ENCODE assay signal across 29 cellular contexts in the genomic region with DNA sequence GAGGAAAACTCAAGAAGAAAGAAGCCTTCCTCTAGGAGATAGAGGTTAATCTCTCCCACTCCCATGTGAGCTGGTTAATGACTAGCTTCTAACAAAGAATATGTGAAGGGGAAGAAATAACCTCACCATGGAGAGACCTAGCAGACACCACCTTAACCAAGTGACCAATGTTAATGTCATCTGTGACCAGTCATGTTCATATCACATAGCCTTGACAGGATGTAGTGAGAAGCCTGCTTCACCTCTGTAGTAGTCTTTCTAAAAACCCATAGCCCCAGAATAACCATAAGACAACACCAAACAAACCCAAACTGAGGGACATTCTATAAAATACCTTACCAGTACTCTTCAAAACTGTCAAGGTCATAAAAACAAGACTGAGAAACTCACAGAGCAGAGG. TPM values are rescaled to one million over a fixed set of nuclear protein-coding genes. Genes with fewer than 3 reads are reported as not detected.
DNase-seq lines count a peak whose midpoint lies in the region; ATAC-seq and TF ChIP-seq lines count a peak whose summit lies in the region.
"Had no signal": no experiment of that assay in that cellular context is flagged by ENCODE, and none has a peak within 500 bp of the region (broad histone marks: within the 10 kb centered on the region; RNA-seq: fewer than 3 reads in every experiment).

No MANE protein-coding gene starts in this region.

- H4K12ac ChIP-seq in trophoblast cell (ENCODE audit: low read depth, low read length): no peak overlapping the region

- no peaks in the 10 kb centered on the region for H3K4me1 Mint-ChIP-seq in activated T-helper 17 cell treated with anti-CD3 and anti-CD28 coated beads, Interleukin-2, amount 50 U/mL, for 72 hours

- no peak overlapping the region for H3K23ac ChIP-seq in trophoblast cell (ENCODE audit: low read length)

- DNase-seq in NCI-H2171 (lab: John Stamatoyannopoulos, UW): no peak
- DNase-seq in trophoblast cell: no peak
- DNase-seq in caudate nucleus (lab: John Stamatoyannopoulos, UW): no peak
- DNase-seq in NCI-H1436 treated with DMSO at 0.1 percent for 48 hours (lab: John Stamatoyannopoulos, UW): no peak
- DNase-seq: activated naive CD4-positive, alpha-beta T cell treated with anti-CD3 and anti-CD28 coated beads, Interleukin-2, amount 10 ng/mL, durations not matched to agents 7 days and 5 days; activated T-cell treated with anti-CD3 and anti-CD28 coated beads, Interleukin-2, amount 50 U/mL, for 24 hours; Caco-2; DND-41; effector memory CD8-positive, alpha-beta T cell; NCI-H1092 treated with DMSO at 0.1 percent for 48 hours; NCI-H2081; occipital lobe; spleen; stimulated activated CD4-positive, alpha-beta T cell treated with anti-CD3 and anti-CD28 coated beads, Interleukin-4, amount 100 ng/mL, for 24 hours; T-helper 9 cell had no signal

- H2AFZ ChIP-seq in trophoblast cell (ENCODE audit: insufficient read depth, low read length, poor library complexity): no peak overlapping the region

- H3K79me2 ChIP-seq in DOHH2 (ENCODE audit: control insufficient read depth, low read length): peaks cover 16% of the 10 kb centered on the region
- H3K79me2 ChIP-seq in trophoblast cell (ENCODE audit: control insufficient read depth, insufficient read depth, low read length, poor library complexity): no peaks in the 10 kb centered on the region

- no peak overlapping the region for H3K4me3 Mint-ChIP-seq in activated T-helper 17 cell treated with anti-CD3 and anti-CD28 coated beads, Interleukin-2, amount 50 U/mL, for 72 hours
- H3K4me3 Mint-ChIP-seq: activated naive CD4-positive, alpha-beta T cell treated with anti-CD3 and anti-CD28 coated beads, Interleukin-2, amount 10 ng/mL, durations not matched to agents 7 days and 5 days; activated T-cell treated with anti-CD3 and anti-CD28 coated beads, Interleukin-2, amount 50 U/mL, for 24 hours; effector memory CD8-positive, alpha-beta T cell had no signal

- no peak overlapping the region for H2BK5ac ChIP-seq in trophoblast cell (ENCODE audit: low read depth, low read length, poor library complexity)

- H3K18ac ChIP-seq in trophoblast cell (ENCODE audit: low read length): no peak overlapping the region

- peak; percentile 49 for ATAC-seq in GM18909 (IDR thresholded peaks at IDR 0.05; ENCODE audit: poor library complexity, unreplicated experiment)
- ATAC-seq in HG03196 (IDR thresholded peaks at IDR 0.05; ENCODE audit: unreplicated experiment): peak; percentile 28
- peak; percentile 38 for ATAC-seq in activated T-helper 17 cell treated with anti-CD3 and anti-CD28 coated beads, Interleukin-2, amount 50 U/mL, for 72 hours (replicated peaks)
- ATAC-seq: A549; effector memory CD8-positive, alpha-beta T cell; gastroesophageal sphincter; HCT116; SK-N-SH treated with all-trans-retinoic acid at 6 μM for 48 hours had no signal

- H3K79me1 ChIP-seq in trophoblast cell (ENCODE audit: low read length): no peaks in the 10 kb centered on the region

- H4K8ac ChIP-seq in trophoblast cell (ENCODE audit: low read depth, low read length): no peak overlapping the region

- peaks cover 3% of the 10 kb centered on the region for H3K27me3 Mint-ChIP-seq in activated T-helper 17 cell treated with anti-CD3 and anti-CD28 coated beads, Interleukin-2, amount 50 U/mL, for 72 hours
- H3K27me3 Mint-ChIP-seq: activated naive CD4-positive, alpha-beta T cell treated with anti-CD3 and anti-CD28 coated beads, Interleukin-2, amount 10 ng/mL, durations not matched to agents 7 days and 5 days; activated T-cell treated with anti-CD3 and anti-CD28 coated beads, Interleukin-2, amount 50 U/mL, for 24 hours had no signal

- H3K36me3 ChIP-seq in DOHH2 (ENCODE audit: control insufficient read depth, low read length): peaks cover 21% of the 10 kb centered on the region
- no peaks in the 10 kb centered on the region for H3K36me3 ChIP-seq in trophoblast cell (ENCODE audit: control insufficient read depth in 1 of 2, insufficient read depth in 2 of 2, low read length in 2 of 2)
- H3K36me3 ChIP-seq: esophagus muscularis mucosa, gastroesophageal sphincter, spleen had no signal

- no peak overlapping the region for H4K91ac ChIP-seq in trophoblast cell (ENCODE audit: low read depth, low read length)

- H3K4me1 ChIP-seq in DOHH2 (ENCODE audit: control insufficient read depth, low read length) (peaks cover 64% of the 10 kb centered on the region), trophoblast cell (ENCODE audit: control insufficient read depth in 1 of 2, insufficient read depth in 2 of 2, low read length in 2 of 2) (no peaks in the 10 kb centered on the region)
- H3K4me1 ChIP-seq: A549, Caco-2, esophagus muscularis mucosa, gastroesophageal sphincter had no signal

- H3K9me3 Mint-ChIP-seq in activated T-helper 17 cell treated with anti-CD3 and anti-CD28 coated beads, Interleukin-2, amount 50 U/mL, for 72 hours: peaks cover 4% of the 10 kb centered on the region
- H3K9me3 Mint-ChIP-seq: effector memory CD8-positive, alpha-beta T cell had no signal

- H3K14ac ChIP-seq in trophoblast cell (ENCODE audit: low read length): no peak overlapping the region

- H3K4me2 ChIP-seq in DOHH2 (ENCODE audit: low read length) (peak overlapping the region; percentile 82), trophoblast cell (ENCODE audit: low read length) (no peak overlapping the region)
- H3K4me2 ChIP-seq: A549 had no signal

- peak overlapping the region; percentile 71 for H3K4me3 ChIP-seq in DOHH2 (ENCODE audit: low read length)
- H3K4me3 ChIP-seq in trophoblast cell (ENCODE audit: low read depth, low read length): no peak overlapping the region
- H3K4me3 ChIP-seq: A549, esophagus muscularis mucosa, gastroesophageal sphincter, spleen had no signal

- H3K9me3 ChIP-seq in DOHH2 (ENCODE audit: control insufficient read depth, insufficient read depth, low read length) (peaks cover 22% of the 10 kb centered on the region), trophoblast cell (ENCODE audit: insufficient read depth, low read depth, low read length) (no peaks in the 10 kb centered on the region)
- H3K9me3 ChIP-seq: A549, Caco-2, esophagus muscularis mucosa, gastroesophageal sphincter had no signal

- no peak overlapping the region for H3K4ac ChIP-seq in trophoblast cell (ENCODE audit: low read depth, low read length)

- no peaks in the 10 kb centered on the region for H4K20me1 ChIP-seq in DOHH2 (ENCODE audit: control insufficient read depth, insufficient read depth, low read depth, low read length)

- H2BK120ac ChIP-seq in trophoblast cell (ENCODE audit: insufficient read depth, low read length, poor library complexity): no peak overlapping the region

- H3K27ac Mint-ChIP-seq in activated T-helper 17 cell treated with anti-CD3 and anti-CD28 coated beads, Interleukin-2, amount 50 U/mL, for 72 hours: no peak overlapping the region
- H3K27ac Mint-ChIP-seq: activated naive CD4-positive, alpha-beta T cell treated with anti-CD3 and anti-CD28 coated beads, Interleukin-2, amount 10 ng/mL, durations not matched to agents 7 days and 5 days; activated T-cell treated with anti-CD3 and anti-CD28 coated beads, Interleukin-2, amount 50 U/mL, for 24 hours; effector memory CD8-positive, alpha-beta T cell had no signal

- no peak overlapping the region for H2AK5ac ChIP-seq in trophoblast cell (ENCODE audit: low read length)

- H3K9me2 ChIP-seq in DOHH2 (replicated peaks; ENCODE audit: control insufficient read depth, low read length): no peaks in the 10 kb centered on the region

- no peak for TF ChIP-seq CTCF in DOHH2 (IDR thresholded peaks at IDR 0.05; ENCODE audit: low read depth, low read length, poor library complexity, severe bottlenecking)

- no peak overlapping the region for H3K9ac ChIP-seq in trophoblast cell (ENCODE audit: low read length)

- H3K27me3 ChIP-seq in DOHH2 (ENCODE audit: control insufficient read depth, low read length): no peaks in the 10 kb centered on the region
- H3K27me3 ChIP-seq in trophoblast cell (ENCODE audit: insufficient read depth, low read length): no peaks in the 10 kb centered on the region
- H3K27me3 ChIP-seq: esophagus muscularis mucosa, gastroesophageal sphincter, spleen had no signal

- H2BK12ac ChIP-seq in trophoblast cell (ENCODE audit: low read length): no peak overlapping the region

- H3K27ac ChIP-seq in DOHH2 (ENCODE audit: low read depth, low read length) (peak overlapping the region; percentile 96), trophoblast cell (ENCODE audit: low read depth, low read length) (no peak overlapping the region), caudate nucleus (ENCODE audit: low read depth, low read length) (no peak overlapping the region)
- H3K27ac ChIP-seq: A549, esophagus muscularis mucosa, gastroesophageal sphincter, RWPE1 had no signal

- no peaks in the 10 kb centered on the region for H3K36me3 Mint-ChIP-seq in activated T-helper 17 cell treated with anti-CD3 and anti-CD28 coated beads, Interleukin-2, amount 50 U/mL, for 72 hours (ENCODE audit: low read depth)
- H3K36me3 Mint-ChIP-seq: activated naive CD4-positive, alpha-beta T cell treated with anti-CD3 and anti-CD28 coated beads, Interleukin-2, amount 10 ng/mL, durations not matched to agents 7 days and 5 days had no signal

- peaks cover 32% of the 10 kb centered on the region for H3F3A ChIP-seq in DOHH2 (ENCODE audit: control insufficient read depth, insufficient read depth)

RNA-seq across cellular contexts. Expression of a gene that starts 21.5 kb away (rescaled TPM):
- 10 to 100 TPM in 1 of 2 donors, 1 to 10 TPM in 1; 6.4 to 36.6 TPM for total RNA-seq in activated T-helper 17 cell treated with anti-CD3 and anti-CD28 coated beads, Interleukin-2, amount 50 U/mL, for 72 hours
- 0.08 TPM in 1 of 2 replicates, not detected in the other for polyA plus RNA-seq in trophoblast cell (2013)
- total RNA-seq: kidney epithelial cell, NCI-H460, occipital lobe, renal cortical epithelial cell had no signal
- polyA plus RNA-seq: A549, BJ had no signal
